ENCODE assay signal across 25 cellular contexts in genomic region chr2:142218471-142218870, GRCh38.
DNase-seq lines count a peak whose midpoint lies in the region; ATAC-seq, FAIRE-seq and TF ChIP-seq lines count a peak whose summit lies in the region.
"Had no signal": no experiment of that assay in that cellular context is flagged by ENCODE, and none has a peak within 500 bp of the region (broad histone marks: within the 10 kb centered on the region; RNA-seq: fewer than 3 reads in every experiment).

No MANE protein-coding gene starts in this region.

- WGBS in right lobe of liver (ENCODE audit: insufficient coverage, low coverage, low lambda C conversion rate, missing lambda C conversion rate): 69% methylated on average over 3 of the region's 3 CpGs

- no peaks in the 10 kb centered on the region for H3K27me3 ChIP-seq in right lobe of liver
- H3K27me3 ChIP-seq: esophagus muscularis mucosa, left lung, Peyer's patch, tibial nerve had no signal

- H3K27ac ChIP-seq in RWPE1 (no peak overlapping the region), epithelial cell of prostate (peak overlapping the region; percentile 90), right lobe of liver (no peak overlapping the region)
- H3K27ac ChIP-seq: esophagus muscularis mucosa, left lung, Peyer's patch, psoas muscle, SK-N-MC, tibial nerve had no signal

- peak; percentile 45 for FAIRE-seq in H54 (lab: Jason Lieb, UNC)
- FAIRE-seq: H1 had no signal

- no peaks in the 10 kb centered on the region for H3K36me3 Mint-ChIP-seq in endothelial cell (ENCODE audit: low read depth, unreplicated experiment)
- H3K36me3 Mint-ChIP-seq: CD8-positive, alpha-beta memory T cell had no signal

- H3K4me3 ChIP-seq in right lobe of liver: no peak overlapping the region
- H3K4me3 ChIP-seq: esophagus muscularis mucosa, left lung, Peyer's patch, psoas muscle, SK-N-MC, tibial nerve had no signal

- DNase-seq in H54 (ENCODE audit: insufficient read length, low spot score) (no peak), RWPE1 (ENCODE audit: low spot score) (peak; percentile 1), epithelial cell of prostate (ENCODE audit: low read depth, low spot score) (peak; percentile 69), non-pigmented ciliary epithelial cell (ENCODE audit: low read depth) (peak; percentile 55), foreskin melanocyte (no peak), right lobe of liver (no peak), COLO829 (ENCODE audit: low spot score) (no peak), endothelial cell (ENCODE audit: low spot score) (no peak)
- DNase-seq: activated CD8-positive, alpha-beta T cell treated with anti-CD3 and anti-CD28 coated beads for 36 hours; activated naive CD4-positive, alpha-beta T cell treated with anti-CD3 and anti-CD28 coated beads for 36 hours; activated T-cell treated with anti-CD3 and anti-CD28 coated beads, Interleukin-2, amount 50 U/mL, for 4 hours; CD8-positive, alpha-beta memory T cell; cerebellar nuclear complex; DMS79 treated with DMSO at 0.1 percent for 48 hours; effector CD4-positive, alpha-beta T cell; glutamatergic neuron; left lung; Peyer's patch; psoas muscle; stimulated activated CD4-positive, alpha-beta T cell treated with anti-CD3 and anti-CD28 coated beads, Interleukin-4, amount 100 ng/mL, for 24 hours had no signal

- TF ChIP-seq CTCF in RWPE1 (conservative IDR thresholded peaks at IDR 0.05; ENCODE audit: low read depth) (no peak), right lobe of liver (IDR thresholded peaks at IDR 0.05) (no peak), endothelial cell (IDR thresholded peaks at IDR 0.05; ENCODE audit: unreplicated experiment) (no peak)

- H3K4me1 Mint-ChIP-seq in endothelial cell (ENCODE audit: unreplicated experiment): no peaks in the 10 kb centered on the region
- H3K4me1 Mint-ChIP-seq: CD8-positive, alpha-beta memory T cell had no signal

- no peak overlapping the region for H3K4me3 Mint-ChIP-seq in endothelial cell (ENCODE audit: unreplicated experiment)
- H3K4me3 Mint-ChIP-seq: activated CD8-positive, alpha-beta T cell treated with anti-CD3 and anti-CD28 coated beads for 36 hours; activated naive CD4-positive, alpha-beta T cell treated with anti-CD3 and anti-CD28 coated beads for 36 hours; activated T-cell treated with anti-CD3 and anti-CD28 coated beads, Interleukin-2, amount 50 U/mL, for 4 hours; CD8-positive, alpha-beta memory T cell; stimulated activated naive CD8-positive, alpha-beta T cell treated with anti-CD3 and anti-CD28 coated beads, Interleukin-15, Interleukin-2, amounts not matched to agents 100 ng/mL and 50 ng/mL, for 24 hours had no signal

- H3K27ac Mint-ChIP-seq in endothelial cell (ENCODE audit: unreplicated experiment): no peak overlapping the region
- H3K27ac Mint-ChIP-seq: activated CD8-positive, alpha-beta T cell treated with anti-CD3 and anti-CD28 coated beads for 36 hours; activated naive CD4-positive, alpha-beta T cell treated with anti-CD3 and anti-CD28 coated beads for 36 hours; CD8-positive, alpha-beta memory T cell; stimulated activated naive CD8-positive, alpha-beta T cell treated with anti-CD3 and anti-CD28 coated beads, Interleukin-15, Interleukin-2, amounts not matched to agents 100 ng/mL and 50 ng/mL, for 24 hours had no signal

- no peaks in the 10 kb centered on the region for H3K9me3 Mint-ChIP-seq in endothelial cell (ENCODE audit: unreplicated experiment)

- H3K4me1 ChIP-seq in right lobe of liver: no peaks in the 10 kb centered on the region
- H3K4me1 ChIP-seq: esophagus muscularis mucosa, left lung, Peyer's patch, psoas muscle, tibial nerve had no signal

- no peaks in the 10 kb centered on the region for H3K36me3 ChIP-seq in right lobe of liver
- H3K36me3 ChIP-seq: esophagus muscularis mucosa, left lung, Peyer's patch, tibial nerve had no signal

- CTCF ChIA-PET in RWPE1 (lab: Yijun Ruan, JAX): interaction anchor here (0.5 kb wide), 1 partner anchor 10 kb away, joined by 3 read pairs; no protein-coding TSS in a partner anchor

- TF ChIP-seq POLR2A in H54 (IDR thresholded peaks at IDR 0.05; ENCODE audit: low read depth, low read length) (no peak), right lobe of liver (IDR thresholded peaks at IDR 0.05) (no peak)

- no peak for ATAC-seq in right lobe of liver
- ATAC-seq: activated CD8-positive, alpha-beta T cell treated with anti-CD3 and anti-CD28 coated beads for 36 hours; activated T-cell treated with anti-CD3 and anti-CD28 coated beads, Interleukin-2, amount 50 U/mL, for 4 hours; left lung; psoas muscle had no signal

- no peaks in the 10 kb centered on the region for H3K9me3 ChIP-seq in right lobe of liver
- H3K9me3 ChIP-seq: esophagus muscularis mucosa, left lung, Peyer's patch, psoas muscle, tibial nerve had no signal

- intact Hi-C loops in right lobe of liver (cut with DNase I): no loop called here

- POLR2A ChIA-PET in RWPE1 (lab: Yijun Ruan, JAX; ENCODE audit: low non-redundant PET): no interaction called here

- no peaks in the 10 kb centered on the region for H3K27me3 Mint-ChIP-seq in endothelial cell (ENCODE audit: unreplicated experiment)
- H3K27me3 Mint-ChIP-seq: activated CD8-positive, alpha-beta T cell treated with anti-CD3 and anti-CD28 coated beads for 36 hours; CD8-positive, alpha-beta memory T cell; stimulated activated naive CD8-positive, alpha-beta T cell treated with anti-CD3 and anti-CD28 coated beads, Interleukin-15, Interleukin-2, amounts not matched to agents 100 ng/mL and 50 ng/mL, for 24 hours had no signal

Comparison
In these comparisons a context has a peak if more than half of its experiments do, and no peak if none do; other contexts are left out.
1. DNase-seq: peak in RWPE1 (single experiment), epithelial cell of prostate (single experiment) and non-pigmented ciliary epithelial cell (single experiment); none in H54 (single experiment), foreskin melanocyte (single experiment), right lobe of liver (0 of 3), COLO829 (single experiment) and endothelial cell (single experiment).